In genomic region chr7:17617857-17618651, GRCh38 we compare ENCODE assay signal across 15 cellular contexts.
DNase-seq lines count a peak whose midpoint lies in the region; ATAC-seq and TF ChIP-seq lines count a peak whose summit lies in the region.
"Had no signal": no experiment of that assay in that cellular context is flagged by ENCODE, and none has a peak within 500 bp of the region (broad histone marks: within the 10 kb centered on the region; RNA-seq: fewer than 3 reads in every experiment).

No MANE protein-coding gene starts in this region.

- no peaks in the 10 kb centered on the region for H3K79me1 ChIP-seq in IMR-90 (ENCODE audit: low read depth in 1 of 2, low read length in 2 of 2)
- no peaks in the 10 kb centered on the region for H3K79me1 ChIP-seq in mesenchymal stem cell (replicated peaks; ENCODE audit: low read length, poor library complexity, severe bottlenecking)

- BruUV-seq in IMR-90 (replicated peaks; lab: Mats Ljungman, UMichigan) = no TSS peak

- H2AFZ ChIP-seq in IMR-90 (replicated peaks; ENCODE audit: low read length, poor library complexity) = no peak overlapping the region
- H2AFZ ChIP-seq in mesenchymal stem cell (ENCODE audit: low read depth, low read length) = peak overlapping the region; percentile 2

- TF ChIP-seq RAD21 in IMR-90 (IDR thresholded peaks at IDR 0.05; ENCODE audit: low read length) = no peak

- H4K8ac ChIP-seq in IMR-90 (ENCODE audit: low read depth in 2 of 2, low read length in 2 of 2) (no peak overlapping the region), mesenchymal stem cell (ENCODE audit: low read length) (peak overlapping the region; percentile 45)

- intact Hi-C loops in IMR-90 (cut with micrococcal nuclease) (no loop called here), upper lobe of right lung (cut with DNase I) (no loop called here)

- H4K91ac ChIP-seq in IMR-90 (ENCODE audit: insufficient read depth, low read depth, low read length) (no peak overlapping the region), mesenchymal stem cell (ENCODE audit: low read length) (peak overlapping the region; percentile 64)

- dilution Hi-C loops in IMR-90 (cut with HindIII; ENCODE audit: low sequenced_read_pairs, unreplicated experiment) = no loop called here

- no peak overlapping the region for H4K5ac ChIP-seq in IMR-90 (ENCODE audit: low read depth, low read length)

- H3K4ac ChIP-seq in IMR-90 (ENCODE audit: low read depth, low read length) (no peak overlapping the region), mesenchymal stem cell (ENCODE audit: low read depth in 1 of 2, low read length in 2 of 2) (peak overlapping the region; percentile 57 to 58)

- no peaks in the 10 kb centered on the region for H3K9me1 ChIP-seq in IMR-90 (ENCODE audit: insufficient read depth, low read length)

- no peak overlapping the region; the same call in 1 of the 2 replicates for H3K14ac ChIP-seq in IMR-90 (replicated peaks; ENCODE audit: low read depth, low read length)
- peak overlapping the region in 1 of 2 experiments; percentile 81 for H3K14ac ChIP-seq in mesenchymal stem cell (ENCODE audit: low read length in 2 of 2)

- POLR2A ChIA-PET in IMR-90 (lab: Charles Lee; ENCODE audit: unreplicated experiment) = no interaction called here

- CTCF ChIA-PET in IMR-90 (lab: Yijun Ruan, JAX) = interaction anchor here (1.0 kb wide), 1 partner anchor 10 kb away, joined by 4 read pairs; no protein-coding TSS in a partner anchor

- H3K27me3 ChIP-seq in IMR-90 (ENCODE audit: control insufficient read depth, insufficient read depth, low read length) (no peaks in the 10 kb centered on the region), endocrine pancreas (ENCODE audit: control insufficient read depth, insufficient read depth, low read length) (no peaks in the 10 kb centered on the region), mesenchymal stem cell (ENCODE audit: control insufficient read depth in 1 of 2, insufficient read depth in 1 of 2, low read length in 2 of 2) (no peaks in the 10 kb centered on the region), upper lobe of right lung (no peaks in the 10 kb centered on the region)

- no peak overlapping the region for H2AK5ac ChIP-seq in IMR-90 (ENCODE audit: low read depth, low read length)
- H2AK5ac ChIP-seq in mesenchymal stem cell (ENCODE audit: low read length, severe bottlenecking) = peak overlapping the region; percentile 49

- DNase-seq in IMR-90 = no peak
- DNase-seq in mesenchymal stem cell = no peak
- no peak for DNase-seq in upper lobe of right lung
- no peak for DNase-seq in NCI-H1694 treated with DMSO at 0.1 percent for 48 hours (lab: John Stamatoyannopoulos, UW)
- no peak for DNase-seq in T-helper 1 cell
- DNase-seq: CD4-positive, alpha-beta T cell; DND-41; GDM1; Karpas-422; NCI-H2029; NCI-H2171 treated with DMSO at 0.1 percent for 48 hours; NCI-H82; SHP77 treated with DMSO at 0.1 percent for 48 hours had no signal

- H3K18ac ChIP-seq in IMR-90 (ENCODE audit: low read depth, low read length) = no peak overlapping the region
- H3K18ac ChIP-seq in mesenchymal stem cell (ENCODE audit: low read depth in 1 of 2, low read length in 2 of 2) = peak overlapping the region; percentile 73 to 94

- ATAC-seq in IMR-90 (ENCODE audit: low read depth) (no peak), upper lobe of right lung (peak; percentile 16), GM18502 (IDR thresholded peaks at IDR 0.05; ENCODE audit: poor library complexity, unreplicated experiment) (no peak)

- H3K4me1 ChIP-seq in IMR-90 (ENCODE audit: control insufficient read depth, insufficient read depth, low read length) = no peaks in the 10 kb centered on the region
- H3K4me1 ChIP-seq in endocrine pancreas (ENCODE audit: control insufficient read depth, insufficient read depth, low read length) = no peaks in the 10 kb centered on the region
- no peaks in the 10 kb centered on the region for H3K4me1 ChIP-seq in mesenchymal stem cell (ENCODE audit: control insufficient read depth, insufficient read depth, low read depth, low read length)
- H3K4me1 ChIP-seq in upper lobe of right lung = no peaks in the 10 kb centered on the region

- peak overlapping the region; percentile 20; the same call in 1 of the 2 replicates for H2BK20ac ChIP-seq in IMR-90 (ENCODE audit: low read depth, low read length)

- peak overlapping the region in 1 of 2 experiments; percentile 95 for H2BK12ac ChIP-seq in mesenchymal stem cell (ENCODE audit: low read length in 2 of 2)

- H3K4me3 ChIP-seq in IMR-90 (ENCODE audit: insufficient read depth, low read depth, low read length) (no peak overlapping the region), endocrine pancreas (ENCODE audit: control insufficient read depth, insufficient read depth, low read length) (peak overlapping the region; percentile 82), mesenchymal stem cell (ENCODE audit: insufficient read depth in 1 of 2, low read depth in 1 of 2, low read length in 2 of 2) (no peak overlapping the region), upper lobe of right lung (no peak overlapping the region)

- no peak for TF ChIP-seq POLR2A in IMR-90 (IDR thresholded peaks at IDR 0.05; ENCODE audit: low read depth, low read length)

- H3K36me3 ChIP-seq in IMR-90 (ENCODE audit: control insufficient read depth, insufficient read depth, low read length) = no peaks in the 10 kb centered on the region
- H3K36me3 ChIP-seq in endocrine pancreas (ENCODE audit: control insufficient read depth, insufficient read depth, low read length) = no peaks in the 10 kb centered on the region
- no peaks in the 10 kb centered on the region for H3K36me3 ChIP-seq in mesenchymal stem cell (ENCODE audit: control insufficient read depth in 1 of 2, insufficient read depth in 2 of 2, low read depth in 1 of 2, low read length in 2 of 2)
- H3K36me3 ChIP-seq in upper lobe of right lung = no peaks in the 10 kb centered on the region

- H2BK15ac ChIP-seq in IMR-90 (ENCODE audit: low read depth, low read length) (no peak overlapping the region; the same call in 2 of the 3 replicates), mesenchymal stem cell (ENCODE audit: low read depth, poor library complexity, severe bottlenecking) (no peak overlapping the region)

- H3K9me3 ChIP-seq in IMR-90 (ENCODE audit: control insufficient read depth, insufficient read depth, low read length) = no peaks in the 10 kb centered on the region
- no peaks in the 10 kb centered on the region for H3K9me3 ChIP-seq in endocrine pancreas (ENCODE audit: control insufficient read depth, low read length)
- H3K9me3 ChIP-seq in mesenchymal stem cell (ENCODE audit: control insufficient read depth, low read length) = no peaks in the 10 kb centered on the region
- H3K9me3 ChIP-seq in upper lobe of right lung = no peaks in the 10 kb centered on the region

- H4K20me1 ChIP-seq in IMR-90 (ENCODE audit: insufficient read depth, low read length) = no peaks in the 10 kb centered on the region

- H3K56ac ChIP-seq in IMR-90 (ENCODE audit: extremely low read depth, insufficient read depth, low read length) = no peak overlapping the region

- 92% methylated on average over 5 of the region's 11 CpGs; no CpG with 5 or more reads in 1 of the 2 experiments for WGBS in IMR-90 (ENCODE audit: extremely low coverage in 2 of 2, insufficient read length in 1 of 2), 2 experiments
- WGBS in mesenchymal stem cell = 95% methylated on average over 10 of the region's 11 CpGs

- H2BK5ac ChIP-seq in IMR-90 (ENCODE audit: low read depth, low read length, poor library complexity, severe bottlenecking) = no peak overlapping the region
- no peak overlapping the region for H2BK5ac ChIP-seq in mesenchymal stem cell (ENCODE audit: low read depth, low read length, poor library complexity, severe bottlenecking)

- TF ChIP-seq CTCF in IMR-90 (conservative IDR thresholded peaks at IDR 0.05; ENCODE audit: low read depth, low read length) (no peak), upper lobe of right lung (IDR thresholded peaks at IDR 0.05) (no peak)

- H2BK120ac ChIP-seq in IMR-90 (ENCODE audit: low read depth, low read length) = no peak overlapping the region
- H2BK120ac ChIP-seq in mesenchymal stem cell (ENCODE audit: low read depth, low read length) = peak overlapping the region; percentile 42

- no peak overlapping the region for H2AK9ac ChIP-seq in IMR-90 (replicated peaks; ENCODE audit: low read depth, low read length, poor library complexity)

- no peak overlapping the region for H3K9ac ChIP-seq in IMR-90 (ENCODE audit: low read depth, low read length)
- H3K9ac ChIP-seq in endocrine pancreas (ENCODE audit: control insufficient read depth, insufficient read depth, low read length) = peak overlapping the region; percentile 19
- H3K9ac ChIP-seq in mesenchymal stem cell (ENCODE audit: low read length) = no peak overlapping the region

- H3K27ac ChIP-seq in IMR-90 (ENCODE audit: insufficient read depth, low read length) (no peak overlapping the region), mesenchymal stem cell (ENCODE audit: low read length, poor library complexity, severe bottlenecking) (no peak overlapping the region), upper lobe of right lung (no peak overlapping the region)

- H3K23ac ChIP-seq in IMR-90 (ENCODE audit: low read depth, low read length) (no peak overlapping the region), mesenchymal stem cell (ENCODE audit: low read length in 2 of 2) (no peak overlapping the region)

- H3K4me2 ChIP-seq in IMR-90 (ENCODE audit: low read depth, low read length) = no peak overlapping the region
- H3K4me2 ChIP-seq in mesenchymal stem cell (ENCODE audit: low read length, poor library complexity, severe bottlenecking) = no peak overlapping the region

- in situ Hi-C loops in IMR-90 (cut with MboI; ENCODE audit: low sequenced_read_pairs) = no loop called here

TF ChIP-seq in IMR-90, 13 proteins besides CTCF, POLR2A, EP300 and RAD21:
- TF ChIP-seq ELK1 (IDR thresholded peaks at IDR 0.05; ENCODE audit: borderline replicate concordance, low read depth, low read length) = no peak
- TF ChIP-seq MXI1 (IDR thresholded peaks at IDR 0.05; ENCODE audit: borderline replicate concordance, low read depth, low read length) = no peak
- no peak for TF ChIP-seq NFE2L2 (IDR thresholded peaks at IDR 0.05; ENCODE audit: low read depth, low read length)
- no peak for TF ChIP-seq CHD1 (IDR thresholded peaks at IDR 0.05; ENCODE audit: low read depth, low read length)
- TF ChIP-seq BHLHE40 (IDR thresholded peaks at IDR 0.05; ENCODE audit: low read depth, low read length) = no peak
- TF ChIP-seq RFX5 (IDR thresholded peaks at IDR 0.05; ENCODE audit: low read depth, low read length) = no peak
